Comparison of ENCODE assay signal across 11 cellular contexts in the genomic region with DNA sequence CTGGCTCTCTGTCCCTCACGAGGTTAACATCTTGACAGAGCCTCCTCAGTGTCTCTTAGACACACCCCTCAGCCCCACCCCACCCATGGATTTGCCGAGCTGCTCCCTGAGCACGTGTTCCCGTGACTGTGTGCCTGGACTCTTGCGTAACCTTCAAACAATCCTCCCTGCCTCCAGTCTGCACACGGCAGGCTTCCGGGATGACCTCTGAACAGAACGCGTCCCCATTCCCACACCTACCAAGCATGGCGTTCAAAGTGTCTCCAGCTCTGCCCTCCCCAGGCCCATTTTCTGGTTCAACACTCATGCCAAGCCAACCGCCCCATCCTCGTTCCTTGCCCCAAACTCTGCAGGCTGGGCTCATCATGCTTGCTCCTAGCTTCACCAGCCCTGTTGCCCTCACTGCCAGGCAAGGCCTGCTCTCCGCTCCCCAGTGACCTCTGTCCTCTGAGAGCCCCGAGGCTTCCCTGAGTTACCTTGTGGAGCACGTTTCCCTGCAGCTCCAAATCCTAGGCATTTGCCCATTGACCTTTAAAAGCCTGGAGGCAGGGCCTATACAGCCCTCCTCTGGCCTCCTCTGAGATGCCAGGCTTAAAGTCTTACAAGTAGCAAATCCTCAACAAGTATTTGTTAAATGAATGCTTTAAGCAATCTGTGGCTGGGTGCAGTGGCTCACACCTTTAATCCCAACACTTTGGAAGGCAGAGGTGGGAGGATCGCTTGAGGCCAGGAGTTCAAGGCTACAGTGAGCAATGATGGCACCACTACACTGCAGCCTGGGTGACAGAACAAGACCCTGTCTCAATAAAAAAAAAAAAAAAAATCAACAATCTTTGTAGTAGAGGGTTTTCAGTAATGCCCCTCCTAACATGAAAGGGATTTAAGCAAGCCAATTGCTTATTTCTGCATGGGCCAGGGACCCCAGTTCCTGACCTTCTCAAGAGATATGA. TPM values are rescaled to one million over a fixed set of nuclear protein-coding genes. Genes with fewer than 3 reads are reported as not detected.
DNase-seq lines count a peak whose midpoint lies in the region; ATAC-seq and TF ChIP-seq lines count a peak whose summit lies in the region.
"Had no signal": no experiment of that assay in that cellular context is flagged by ENCODE, and none has a peak within 500 bp of the region (broad histone marks: within the 10 kb centered on the region; RNA-seq: fewer than 3 reads in every experiment).

No MANE protein-coding gene starts in this region.

- CTCF ChIA-PET in HCT116 (lab: Charles Lee) (no interaction called here), PC-3 (lab: Charles Lee) (no interaction called here)

- RAD21 ChIA-PET in HCT116 (lab: Charles Lee; ENCODE audit: low non-redundant PET in 1 of 2, low total read pairs in 2 of 2, uncharacterized antibody in 2 of 2, unreplicated experiment in 2 of 2): no interaction called here

- ATAC-seq in HCT116 (0 out of 2 replicates have a peak, but pooled peaks have one; percentile 9), PC-3 (no peak), GM19397 (IDR thresholded peaks at IDR 0.05; ENCODE audit: unreplicated experiment) (no peak)
- ATAC-seq: Panc1 had no signal

- H3K4me3 ChIP-seq in HCT116 (replicated peaks in 1 of 2; ENCODE audit: low read depth in 1 of 2, low read length in 2 of 2) (no peak overlapping the region), Peyer's patch (no peak overlapping the region), PC-3 (ENCODE audit: low read length) (no peak overlapping the region), sigmoid colon (no peak overlapping the region)

- TF ChIP-seq CTCF in HCT116 (IDR thresholded peaks at IDR 0.05 in 2 of 3, conservative IDR thresholded peaks at IDR 0.05 in 1 of 3; ENCODE audit: borderline replicate concordance in 1 of 3, insufficient read depth in 1 of 3, low read depth in 2 of 3, low read length in 2 of 3) (no peak), Peyer's patch (IDR thresholded peaks at IDR 0.05) (no peak), PC-3 (conservative IDR thresholded peaks at IDR 0.05; ENCODE audit: low read depth, low read length) (no peak), sigmoid colon (IDR thresholded peaks at IDR 0.05) (no peak)

- POLR2A ChIA-PET in HCT116 (lab: Charles Lee) (no interaction called here), PC-3 (lab: Charles Lee; ENCODE audit: unreplicated experiment) (no interaction called here)

- no TSS peak for BruUV-seq in HCT116 (replicated peaks; lab: Mats Ljungman, UMichigan)
- BruUV-seq in PC-3 (replicated peaks; lab: Mats Ljungman, UMichigan): no TSS peak

- 33 to 69% methylated on average over 16 of the region's 16 CpGs for WGBS in sigmoid colon, 2 donors

- no peak overlapping the region for H3K9ac ChIP-seq in HCT116 (ENCODE audit: low read length)
- no peak overlapping the region for H3K9ac ChIP-seq in PC-3 (ENCODE audit: low read length)

- H4K20me1 ChIP-seq in HCT116 (ENCODE audit: insufficient read depth) (no peaks in the 10 kb centered on the region), PC-3 (ENCODE audit: low read length) (no peaks in the 10 kb centered on the region)

- H3K4me1 ChIP-seq in HCT116 (ENCODE audit: control insufficient read depth in 1 of 2, insufficient read depth in 2 of 2, low read length in 2 of 2) (no peaks in the 10 kb centered on the region), Peyer's patch (peaks cover 0 to 15% (median 0%) of the 10 kb centered on the region in 4 donors), PC-3 (ENCODE audit: insufficient read depth, low read length) (peaks cover 5% of the 10 kb centered on the region), sigmoid colon (peaks cover 0 to 8% (median 6%) of the 10 kb centered on the region in 4 donors)

- no peak for TF ChIP-seq POLR2A in HCT116 (IDR thresholded peaks at IDR 0.05; ENCODE audit: borderline replicate concordance, extremely low read depth, insufficient read depth, insufficient read length)
- no peak for TF ChIP-seq POLR2A in Peyer's patch (IDR thresholded peaks at IDR 0.05)
- TF ChIP-seq POLR2A in sigmoid colon (IDR thresholded peaks at IDR 0.05): no peak

- H3K27me3 ChIP-seq in HCT116 (ENCODE audit: insufficient read depth, low read length) (no peaks in the 10 kb centered on the region), Peyer's patch (no peaks in the 10 kb centered on the region), PC-3 (ENCODE audit: low read length) (no peaks in the 10 kb centered on the region), sigmoid colon (no peaks in the 10 kb centered on the region)

- no peak for TF ChIP-seq RAD21 in HCT116 (IDR thresholded peaks at IDR 0.05; ENCODE audit: low read depth)

- H2AFZ ChIP-seq in HCT116 (ENCODE audit: low read depth, low read length, poor library complexity, severe bottlenecking): no peak overlapping the region
- H2AFZ ChIP-seq in PC-3 (ENCODE audit: low read length): no peak overlapping the region

- H3K9me3 ChIP-seq in HCT116 (ENCODE audit: control insufficient read depth in 1 of 2, insufficient read depth in 1 of 2, low read depth in 1 of 2, low read length in 2 of 2): no peaks in the 10 kb centered on the region
- H3K9me3 ChIP-seq in Peyer's patch: no peaks in the 10 kb centered on the region
- H3K9me3 ChIP-seq in PC-3 (ENCODE audit: low read length): no peaks in the 10 kb centered on the region
- H3K9me3 ChIP-seq in sigmoid colon: no peaks in the 10 kb centered on the region

- intact Hi-C loops in HCT116 (cut with micrococcal nuclease): no loop called here
- intact Hi-C loops in PC-3 (cut with micrococcal nuclease): no loop called here
- intact Hi-C loops in sigmoid colon (cut with DNase I): no loop called here

- no peak for TF ChIP-seq EP300 in sigmoid colon (IDR thresholded peaks at IDR 0.05)

- H3K36me3 ChIP-seq in HCT116 (ENCODE audit: control insufficient read depth in 1 of 2, insufficient read depth in 2 of 2, low read length in 2 of 2) (no peaks in the 10 kb centered on the region), Peyer's patch (no peaks in the 10 kb centered on the region), PC-3 (ENCODE audit: low read depth, low read length) (no peaks in the 10 kb centered on the region), sigmoid colon (no peaks in the 10 kb centered on the region)

- H3F3A ChIP-seq in PC-3 (ENCODE audit: low read length, unreplicated experiment): no peaks in the 10 kb centered on the region

- H3K27ac ChIP-seq in HCT116 (ENCODE audit: low read depth, low read length) (no peak overlapping the region), Peyer's patch (peak overlapping the region in 3 of 4 donors; percentile 36 to 87 (median 72)), PC-3 (ENCODE audit: low read length) (no peak overlapping the region), sigmoid colon (no peak overlapping the region)

- DNase-seq in HCT116 (ENCODE audit: low read depth, low spot score): no peak
- DNase-seq in Peyer's patch: peak in 2 of 3 donors; percentile 92 to 93
- DNase-seq in glomerular visceral epithelial cell (ENCODE audit: extremely low spot score): peak; percentile 11
- DNase-seq in renal cortical epithelial cell (ENCODE audit: low read depth): peak; percentile 66
- DNase-seq in PC-3: no peak
- no peak for DNase-seq in germinal center (ENCODE audit: low spot score)
- DNase-seq in sigmoid colon: no peak
- DNase-seq: NCI-H2107 had no signal

- no peaks in the 10 kb centered on the region for H3K9me2 ChIP-seq in HCT116 (ENCODE audit: insufficient read depth)
- no peaks in the 10 kb centered on the region for H3K9me2 ChIP-seq in PC-3 (replicated peaks; ENCODE audit: low read length)

- H3K4me2 ChIP-seq in HCT116 (ENCODE audit: low read length): no peak overlapping the region
- no peak overlapping the region for H3K4me2 ChIP-seq in PC-3 (ENCODE audit: low read length)

- H3K79me2 ChIP-seq in HCT116 (ENCODE audit: insufficient read depth, low read length) (no peaks in the 10 kb centered on the region), PC-3 (ENCODE audit: low read length) (no peaks in the 10 kb centered on the region)

TF ChIP-seq in HCT116, 20 proteins besides CTCF, POLR2A, EP300 and RAD21 (continues in another document):
- TF ChIP-seq, protein P1, sequence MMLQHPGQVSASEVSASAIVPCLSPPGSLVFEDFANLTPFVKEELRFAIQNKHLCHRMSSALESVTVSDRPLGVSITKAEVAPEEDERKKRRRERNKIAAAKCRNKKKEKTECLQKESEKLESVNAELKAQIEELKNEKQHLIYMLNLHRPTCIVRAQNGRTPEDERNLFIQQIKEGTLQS (IDR thresholded peaks at IDR 0.05): no peak
- TF ChIP-seq YY1 (IDR thresholded peaks at IDR 0.05; ENCODE audit: extremely low read depth, insufficient replicate concordance, low read depth, low read length): no peak
- no peak for TF ChIP-seq TCF7L2 (IDR thresholded peaks at IDR 0.05; ENCODE audit: borderline replicate concordance, extremely low read depth, insufficient read depth, insufficient read length)
- no peak; the same call in 1 of the 2 replicates for TF ChIP-seq CEBPB (IDR thresholded peaks at IDR 0.05; ENCODE audit: low read depth)
- no peak for TF ChIP-seq EZH2phosphoT487 (IDR thresholded peaks at IDR 0.05; ENCODE audit: borderline replicate concordance)

RNA-seq across cellular contexts. Expression of a gene that starts 5.0 kb away (rescaled TPM):
- total RNA-seq in HCT116 (2021; ENCODE audit: unreplicated experiment): 0.93 TPM
- polyA plus RNA-seq in HCT116 (2012): 0.04 TPM in 1 of 2 replicates, not detected in the other
- total RNA-seq in Peyer's patch: 10 to 100 TPM in 3 of 4 donors, 1 to 10 TPM in 1; 1.7 to 47.3 (median 38.6) TPM
- 1.2 and 2.9 TPM in 2 replicates for total RNA-seq in renal cortical epithelial cell
- total RNA-seq in PC-3 (2014; rRNA removed): 0.35 TPM in 1 of 2 replicates, not detected in the other
- 1 to 10 TPM in 3 of 4 donors, under 1 TPM in 1; 0.36 to 9.2 (median 3.0) TPM for total RNA-seq in sigmoid colon
- 1 to 10 TPM in 2 of 3 donors, under 1 TPM in 1; 0.60 to 3.5 (median 1.6) TPM for polyA plus RNA-seq in sigmoid colon
- polyA plus RNA-seq: IgD-negative memory B cell had no signal

RNA-seq across cellular contexts. Expression of a gene that starts 38.3 kb away (rescaled TPM):
- total RNA-seq in HCT116 (2021; ENCODE audit: unreplicated experiment): not detected
- not detected in 2 replicates for polyA plus RNA-seq in HCT116 (2012)
- 10 to 100 TPM; 23.7 to 43.1 (median 33.4) TPM for total RNA-seq in Peyer's patch
- total RNA-seq in renal cortical epithelial cell: 0.05 TPM in 1 of 2 replicates, not detected in the other
- total RNA-seq in PC-3 (2014; rRNA removed): not detected in 2 replicates
- under 1 TPM in 1 of 4 donors, not detected in 3; 0.55 TPM for total RNA-seq in sigmoid colon
- polyA plus RNA-seq in sigmoid colon: 10 to 100 TPM; 13.2 to 83.2 (median 48.0) TPM
- polyA plus RNA-seq: IgD-negative memory B cell had no signal

Comparison
In these comparisons a context has a peak if more than half of its experiments do, and no peak if none do; other contexts are left out.
1. DNase-seq: peak in Peyer's patch (2 of 3), glomerular visceral epithelial cell (single experiment) and renal cortical epithelial cell (single experiment); none in HCT116 (single experiment), PC-3 (single experiment), germinal center (single experiment) and sigmoid colon (single experiment).
2. H3K27ac ChIP-seq: peak in Peyer's patch (3 of 4); none in HCT116 (single experiment), PC-3 (single experiment) and sigmoid colon (0 of 4).
3. RNA of a gene that starts 38.3 kb away (total RNA-seq): 23.7 to 43.1 TPM in Peyer's patch; 0.05 TPM in renal cortical epithelial cell, not detected in HCT116 (single experiment), not detected in PC-3 and 0.55 TPM in sigmoid colon; every median in the first group is over 10 times any median in the second.